1 cellular context compared by ENCODE assay signal in genomic region chr10:71253981-71254818, GRCh38.
TF ChIP-seq lines count a peak whose summit lies in the region.

No MANE protein-coding gene starts in this region.

TF ChIP-seq in GM12878, 131 proteins besides CTCF, POLR2A, EP300 and RAD21:
- TF ChIP-seq CEBPZ (IDR thresholded peaks at IDR 0.05; ENCODE audit: low read depth, low read length) (no peak), POU2F2 (IDR thresholded peaks at IDR 0.05; ENCODE audit: borderline replicate concordance, low read depth, low read length) (0 out of 3 replicates have a peak, but pooled peaks have one; percentile 16)
